15 cellular contexts compared by ENCODE assay signal in genomic region chr3:55623786-55624185, GRCh38.
DNase-seq lines count a peak whose midpoint lies in the region; ATAC-seq, FAIRE-seq and TF ChIP-seq lines count a peak whose summit lies in the region.
"Had no signal": no experiment of that assay in that cellular context is flagged by ENCODE, and none has a peak within 500 bp of the region (broad histone marks: within the 10 kb centered on the region; RNA-seq: fewer than 3 reads in every experiment).

No MANE protein-coding gene starts in this region.

- H3K4me2 ChIP-seq in astrocyte (ENCODE audit: low read length) (peak overlapping the region; percentile 15), keratinocyte (ENCODE audit: control insufficient read depth, extremely low read depth, insufficient read depth, low read depth, low read length) (peak overlapping the region; percentile 44)

- H3K9me3 ChIP-seq in astrocyte (ENCODE audit: insufficient read depth, low read depth, low read length) (no peaks in the 10 kb centered on the region), keratinocyte (ENCODE audit: control insufficient read depth, low read depth, low read length) (no peaks in the 10 kb centered on the region)

- intact Hi-C loops in CD14-positive monocyte (cut with micrococcal nuclease) = no loop called here

- no peaks in the 10 kb centered on the region for H3K27me3 ChIP-seq in astrocyte (ENCODE audit: insufficient read depth, low read length)
- H3K27me3 ChIP-seq in keratinocyte (ENCODE audit: control insufficient read depth, extremely low read depth, insufficient read depth, low read length) = no peaks in the 10 kb centered on the region

- H3K4me1 ChIP-seq in astrocyte (ENCODE audit: insufficient read depth, low read length) = peaks cover 38% of the 10 kb centered on the region
- H3K4me1 ChIP-seq in keratinocyte (ENCODE audit: control insufficient read depth, extremely low read depth, insufficient read depth, low read length) = peaks cover 52% of the 10 kb centered on the region

- no peak for ATAC-seq in stimulated activated naive CD8-positive, alpha-beta T cell treated with anti-CD3 and anti-CD28 coated beads, Interleukin-15, amount 100 ng/mL, for 72 hours

- H3K4me3 ChIP-seq in astrocyte (ENCODE audit: insufficient read depth, low read depth, low read length) = no peak overlapping the region
- H3K4me3 ChIP-seq in keratinocyte (ENCODE audit: control insufficient read depth in 2 of 3, extremely low read depth in 1 of 3, insufficient read depth in 2 of 3, low read depth in 1 of 3, low read length in 3 of 3) = no peak overlapping the region

- H3K9me3 Mint-ChIP-seq in CD14-positive monocyte = peaks cover 0 to 4% (median 0%) of the 10 kb centered on the region in 7 donors
- H3K9me3 Mint-ChIP-seq in HFFc6 = no peaks in the 10 kb centered on the region
- H3K9me3 Mint-ChIP-seq in astrocyte (ENCODE audit: unreplicated experiment) = no peaks in the 10 kb centered on the region
- H3K9me3 Mint-ChIP-seq in stimulated activated naive CD8-positive, alpha-beta T cell treated with anti-CD3 and anti-CD28 coated beads, Interleukin-15, amount 100 ng/mL, for 72 hours = peaks cover 0 to 9% of the 10 kb centered on the region in 2 donors

- H3K9me1 ChIP-seq in keratinocyte (ENCODE audit: control insufficient read depth, extremely low read depth, insufficient read depth, low read length) = no peaks in the 10 kb centered on the region

- no peaks in the 10 kb centered on the region for H3K36me3 Mint-ChIP-seq in CD14-positive monocyte
- H3K36me3 Mint-ChIP-seq in HFFc6 (ENCODE audit: low read depth) = no peaks in the 10 kb centered on the region
- no peaks in the 10 kb centered on the region for H3K36me3 Mint-ChIP-seq in astrocyte (ENCODE audit: low read depth, unreplicated experiment)
- H3K36me3 Mint-ChIP-seq: CD8-positive, alpha-beta memory T cell had no signal

- FAIRE-seq in astrocyte (lab: Jason Lieb, UNC) (no peak), keratinocyte (lab: Jason Lieb, UNC) (no peak)
- FAIRE-seq: HTR-8/SVneo had no signal

- H3K9ac ChIP-seq in astrocyte (ENCODE audit: low read length) (no peak overlapping the region), keratinocyte (ENCODE audit: control insufficient read depth, extremely low read depth, insufficient read depth, low read length) (peak overlapping the region; percentile 30)

- H3K4me3 Mint-ChIP-seq in CD14-positive monocyte (peak overlapping the region in 1 of 2 donors; percentile 23), HFFc6 (no peak overlapping the region), astrocyte (ENCODE audit: unreplicated experiment) (no peak overlapping the region)
- H3K4me3 Mint-ChIP-seq in stimulated activated naive CD8-positive, alpha-beta T cell treated with anti-CD3 and anti-CD28 coated beads, Interleukin-15, amount 100 ng/mL, for 72 hours = no peak overlapping the region
- H3K4me3 Mint-ChIP-seq: CD8-positive, alpha-beta memory T cell had no signal

- dilution Hi-C loops in keratinocyte (cut with MboI; ENCODE audit: extremely low pct_ligation_motif_present, low sequenced_read_pairs) = no loop called here

- H3K36me3 ChIP-seq in astrocyte (ENCODE audit: insufficient read depth, low read length) = no peaks in the 10 kb centered on the region
- H3K36me3 ChIP-seq in keratinocyte (ENCODE audit: control insufficient read depth in 2 of 2, extremely low read depth in 1 of 2, insufficient read depth in 2 of 2, low read length in 2 of 2) = no peaks in the 10 kb centered on the region

- H4K20me1 ChIP-seq in astrocyte (ENCODE audit: insufficient read depth, low read length) (no peaks in the 10 kb centered on the region), keratinocyte (ENCODE audit: control insufficient read depth, extremely low read depth, insufficient read depth, low read length) (no peaks in the 10 kb centered on the region)

- TF ChIP-seq CTCF in CD14-positive monocyte (IDR thresholded peaks at IDR 0.05) (no peak), HFFc6 (IDR thresholded peaks at IDR 0.05) (no peak), astrocyte (IDR thresholded peaks at IDR 0.05; ENCODE audit: insufficient read depth, low read depth, low read length) (no peak), keratinocyte (optimal IDR thresholded peaks at IDR 0.05 in 1 of 3, IDR thresholded peaks at IDR 0.05 in 1 of 3, conservative IDR thresholded peaks at IDR 0.05 in 1 of 3; ENCODE audit: extremely low read depth in 1 of 3, insufficient read depth in 2 of 3, low read length in 3 of 3) (no peak)

- no peak for DNase-seq in CD14-positive monocyte (ENCODE audit: low spot score)
- DNase-seq in HFFc6 = no peak
- no peak for DNase-seq in astrocyte (ENCODE audit: low read depth)
- DNase-seq in keratinocyte (ENCODE audit: low read depth, low spot score) = no peak
- DNase-seq in stimulated activated CD4-positive, alpha-beta T cell treated with anti-CD3 and anti-CD28 coated beads, Interleukin-1b, Interleukin-23, amount 100 ng/mL, for 48 hours = no peak
- DNase-seq in stimulated activated naive CD8-positive, alpha-beta T cell treated with anti-CD3 and anti-CD28 coated beads, Interleukin-15, amount 100 ng/mL, for 72 hours = no peak
- no peak for DNase-seq in RKO (ENCODE audit: low spot score)
- no peak for DNase-seq in NCI-H2107 treated with DMSO at 0.1 percent for 48 hours (lab: John Stamatoyannopoulos, UW; ENCODE audit: unreplicated experiment)
- DNase-seq: 8988T; CD8-positive, alpha-beta memory T cell; NCI-H1417; NCI-H187 treated with DMSO at 0.1 percent for 48 hours; NCI-H774 had no signal

- no peak overlapping the region for H2AFZ ChIP-seq in astrocyte (ENCODE audit: low read depth, low read length)
- no peak overlapping the region for H2AFZ ChIP-seq in keratinocyte (ENCODE audit: control insufficient read depth, low read length)

- H3K27ac Mint-ChIP-seq in CD14-positive monocyte (peak overlapping the region; percentile 90 to 97 (median 94)), HFFc6 (peak overlapping the region; percentile 58; the same call in 1 of the 2 replicates), astrocyte (ENCODE audit: unreplicated experiment) (peak overlapping the region; percentile 59)
- H3K27ac Mint-ChIP-seq in stimulated activated naive CD8-positive, alpha-beta T cell treated with anti-CD3 and anti-CD28 coated beads, Interleukin-15, amount 100 ng/mL, for 72 hours = no peak overlapping the region
- H3K27ac Mint-ChIP-seq: CD8-positive, alpha-beta memory T cell had no signal

- H3K27me3 Mint-ChIP-seq in CD14-positive monocyte (ENCODE audit: low read depth in 3 of 3) (peaks cover 1 to 6% (median 4%) of the 10 kb centered on the region in 3 donors), HFFc6 (ENCODE audit: insufficient read depth) (no peaks in the 10 kb centered on the region; the same call in 1 of the 2 replicates), astrocyte (ENCODE audit: low read depth, unreplicated experiment) (no peaks in the 10 kb centered on the region)
- H3K27me3 Mint-ChIP-seq in stimulated activated naive CD8-positive, alpha-beta T cell treated with anti-CD3 and anti-CD28 coated beads, Interleukin-15, amount 100 ng/mL, for 72 hours = peaks cover 26% of the 10 kb centered on the region
- H3K27me3 Mint-ChIP-seq: CD8-positive, alpha-beta memory T cell had no signal

- H3K4me1 Mint-ChIP-seq in CD14-positive monocyte = peaks cover 76% of the 10 kb centered on the region
- H3K4me1 Mint-ChIP-seq in HFFc6 (ENCODE audit: low read depth) = peaks cover 65% of the 10 kb centered on the region
- H3K4me1 Mint-ChIP-seq in astrocyte (ENCODE audit: low read depth, unreplicated experiment) = peaks cover 52% of the 10 kb centered on the region
- no peaks in the 10 kb centered on the region for H3K4me1 Mint-ChIP-seq in stimulated activated naive CD8-positive, alpha-beta T cell treated with anti-CD3 and anti-CD28 coated beads, Interleukin-15, amount 100 ng/mL, for 72 hours
- H3K4me1 Mint-ChIP-seq: CD8-positive, alpha-beta memory T cell had no signal

- H3K27ac ChIP-seq in astrocyte (ENCODE audit: low read depth, low read length) (no peak overlapping the region), keratinocyte (ENCODE audit: control insufficient read depth, insufficient read depth, low read length) (peak overlapping the region; percentile 69)
- H3K27ac ChIP-seq: HL-60 had no signal

- no peaks in the 10 kb centered on the region for H3K79me2 ChIP-seq in astrocyte (ENCODE audit: insufficient read depth, low read length)
- H3K79me2 ChIP-seq in keratinocyte (ENCODE audit: control insufficient read depth, insufficient read depth, low read length) = no peaks in the 10 kb centered on the region

Comparison
In these comparisons a context has a peak if more than half of its experiments do, and no peak if none do; other contexts are left out.
1. H3K27ac Mint-ChIP-seq: peak in CD14-positive monocyte (7 of 7), HFFc6 (single experiment) and astrocyte (single experiment); none in stimulated activated naive CD8-positive, alpha-beta T cell treated with anti-CD3 and anti-CD28 coated beads, Interleukin-15, amount 100 ng/mL, for 72 hours (0 of 2).